In genomic region chr2:147554708-147555107, GRCh38 we compare ENCODE assay signal across 25 cellular contexts.
DNase-seq lines count a peak whose midpoint lies in the region; ATAC-seq, FAIRE-seq and TF ChIP-seq lines count a peak whose summit lies in the region.
"Had no signal": no experiment of that assay in that cellular context is flagged by ENCODE, and none has a peak within 500 bp of the region (broad histone marks: within the 10 kb centered on the region; RNA-seq: fewer than 3 reads in every experiment).

No MANE protein-coding gene starts in this region.

- peak; percentile 87 for ATAC-seq in left ventricle myocardium superior
- ATAC-seq in sciatic nerve = peak; percentile 57
- no peak for ATAC-seq in HG03457 (IDR thresholded peaks at IDR 0.05; ENCODE audit: unreplicated experiment)
- ATAC-seq: A549 had no signal

- H3K27ac ChIP-seq in osteoblast (ENCODE audit: low read depth, low read length) = no peak overlapping the region
- H3K27ac ChIP-seq: A549, HL-60 had no signal

- H3K27ac Mint-ChIP-seq in activated T-helper 1 cell treated with anti-CD3 and anti-CD28 coated beads, Interleukin-12 subunit alpha, Interleukin-12 subunit beta, Interleukin-2, Interleukin-4 antibody, amounts not matched to agents 30 ng/mL and 10 ng/mL and 1 ng/mL, durations not matched to agents 14 hours and 24 hours and 36 hours = no peak overlapping the region
- H3K27ac Mint-ChIP-seq: CD4-positive, alpha-beta T cell; IgD-negative memory B cell had no signal

- TF ChIP-seq CTCF in bronchial epithelial cell (IDR thresholded peaks at IDR 0.05; ENCODE audit: insufficient read depth, low read length, severe bottlenecking) (no peak), osteoblast (IDR thresholded peaks at IDR 0.05; ENCODE audit: extremely low read depth, low read depth, low read length) (no peak)

- no peaks in the 10 kb centered on the region for H3K4me1 ChIP-seq in osteoblast (ENCODE audit: insufficient read depth, low read length)
- H3K4me1 ChIP-seq: A549 had no signal

- H3K9me3 ChIP-seq in osteoblast (ENCODE audit: low read depth, low read length) = no peaks in the 10 kb centered on the region
- H3K9me3 ChIP-seq: A549, Caco-2, MG63 had no signal

- intact Hi-C loops in left ventricle myocardium superior (cut with micrococcal nuclease) (no loop called here), sciatic nerve (cut with DNase I) (no loop called here)
- intact Hi-C loops in activated T-helper 1 cell treated with anti-CD3 and anti-CD28 coated beads, Interleukin-12 subunit alpha, Interleukin-12 subunit beta, Interleukin-2, Interleukin-4 antibody, amounts not matched to agents 30 ng/mL and 10 ng/mL and 1 ng/mL, durations not matched to agents 14 hours and 24 hours and 36 hours (cut with micrococcal nuclease) = no loop called here

- H3K4me3 ChIP-seq in bronchial epithelial cell (ENCODE audit: low read depth, low read length) = no peak overlapping the region
- no peak overlapping the region for H3K4me3 ChIP-seq in osteoblast (ENCODE audit: insufficient read depth, low read length)
- H3K4me3 ChIP-seq: A549, MG63 had no signal

- H3K27me3 Mint-ChIP-seq in activated T-helper 1 cell treated with anti-CD3 and anti-CD28 coated beads, Interleukin-12 subunit alpha, Interleukin-12 subunit beta, Interleukin-2, Interleukin-4 antibody, amounts not matched to agents 30 ng/mL and 10 ng/mL and 1 ng/mL, durations not matched to agents 14 hours and 24 hours and 36 hours (ENCODE audit: insufficient read depth) = peaks cover 1% of the 10 kb centered on the region
- H3K27me3 Mint-ChIP-seq: CD4-positive, alpha-beta T cell had no signal

- DNase-seq in NCI-H446 (lab: John Stamatoyannopoulos, UW) = peak; percentile 14 to 68
- DNase-seq in bronchial epithelial cell (ENCODE audit: low read depth) = no peak
- peak; percentile 41 for DNase-seq in left ventricle myocardium superior
- no peak for DNase-seq in sciatic nerve (ENCODE audit: low spot score)
- DNase-seq in activated T-helper 1 cell treated with anti-CD3 and anti-CD28 coated beads, Interleukin-12 subunit alpha, Interleukin-12 subunit beta, Interleukin-2, Interleukin-4 antibody, amounts not matched to agents 30 ng/mL and 10 ng/mL and 1 ng/mL, durations not matched to agents 14 hours and 24 hours and 36 hours (ENCODE audit: low spot score) = no peak
- DNase-seq in NCI-H2081 (lab: John Stamatoyannopoulos, UW) = no peak
- DNase-seq in osteoblast (ENCODE audit: insufficient read length, low spot score, missing footprints) = no peak
- DNase-seq: Caco-2; CD4-positive, alpha-beta T cell; GDM1; H9; Karpas-422; MG63; NCI-H1048; NCI-H1436; NCI-H1930; NCI-H2171; NK-92 treated with Interleukin-12 subunit alpha and Interleukin-12 subunit beta, amount 100 ng/mL, for 24 hours; SHP77 had no signal

- H2AFZ ChIP-seq in osteoblast (ENCODE audit: low read length) = no peak overlapping the region

- peak; percentile 13 for FAIRE-seq in bronchial epithelial cell (lab: Jason Lieb, UNC)
- FAIRE-seq: A549, HTR-8/SVneo, RCC 7860 had no signal

- H3K4me3 Mint-ChIP-seq in activated T-helper 1 cell treated with anti-CD3 and anti-CD28 coated beads, Interleukin-12 subunit alpha, Interleukin-12 subunit beta, Interleukin-2, Interleukin-4 antibody, amounts not matched to agents 30 ng/mL and 10 ng/mL and 1 ng/mL, durations not matched to agents 14 hours and 24 hours and 36 hours = no peak overlapping the region
- H3K4me3 Mint-ChIP-seq: CD4-positive, alpha-beta T cell; H9; IgD-negative memory B cell had no signal

- no peaks in the 10 kb centered on the region for H3K9me3 Mint-ChIP-seq in activated T-helper 1 cell treated with anti-CD3 and anti-CD28 coated beads, Interleukin-12 subunit alpha, Interleukin-12 subunit beta, Interleukin-2, Interleukin-4 antibody, amounts not matched to agents 30 ng/mL and 10 ng/mL and 1 ng/mL, durations not matched to agents 14 hours and 24 hours and 36 hours
- H3K9me3 Mint-ChIP-seq: CD4-positive, alpha-beta T cell; H9 had no signal

- no peaks in the 10 kb centered on the region for H3K79me2 ChIP-seq in osteoblast (ENCODE audit: insufficient read depth, low read length)

- H3K4me2 ChIP-seq in osteoblast (ENCODE audit: insufficient read depth, low read length) = no peak overlapping the region
- H3K4me2 ChIP-seq: A549 had no signal

- H3K27me3 ChIP-seq in bronchial epithelial cell (ENCODE audit: control insufficient read depth, insufficient read depth, low read length) = no peaks in the 10 kb centered on the region
- no peaks in the 10 kb centered on the region for H3K27me3 ChIP-seq in osteoblast (ENCODE audit: insufficient read depth, low read length)
- H3K27me3 ChIP-seq: MG63 had no signal

- H3K4me1 Mint-ChIP-seq in activated T-helper 1 cell treated with anti-CD3 and anti-CD28 coated beads, Interleukin-12 subunit alpha, Interleukin-12 subunit beta, Interleukin-2, Interleukin-4 antibody, amounts not matched to agents 30 ng/mL and 10 ng/mL and 1 ng/mL, durations not matched to agents 14 hours and 24 hours and 36 hours (ENCODE audit: low read depth) = peaks cover 11% of the 10 kb centered on the region
- H3K4me1 Mint-ChIP-seq: IgD-negative memory B cell had no signal

- no peaks in the 10 kb centered on the region for H4K20me1 ChIP-seq in osteoblast (ENCODE audit: insufficient read depth, low read length)

- H3K36me3 Mint-ChIP-seq in activated T-helper 1 cell treated with anti-CD3 and anti-CD28 coated beads, Interleukin-12 subunit alpha, Interleukin-12 subunit beta, Interleukin-2, Interleukin-4 antibody, amounts not matched to agents 30 ng/mL and 10 ng/mL and 1 ng/mL, durations not matched to agents 14 hours and 24 hours and 36 hours (ENCODE audit: low read depth) = no peaks in the 10 kb centered on the region
- H3K36me3 Mint-ChIP-seq: IgD-negative memory B cell had no signal

- H3K36me3 ChIP-seq in bronchial epithelial cell (ENCODE audit: control insufficient read depth, insufficient read depth, low read length) (no peaks in the 10 kb centered on the region), osteoblast (ENCODE audit: insufficient read depth, low read length) (no peaks in the 10 kb centered on the region)
- H3K36me3 ChIP-seq: MG63 had no signal

Comparison
In these comparisons a context has a peak if more than half of its experiments do, and no peak if none do; other contexts are left out.
1. DNase-seq: peak in NCI-H446 (2 of 2) and left ventricle myocardium superior (single experiment); none in bronchial epithelial cell (single experiment), sciatic nerve (single experiment), activated T-helper 1 cell treated with anti-CD3 and anti-CD28 coated beads, Interleukin-12 subunit alpha, Interleukin-12 subunit beta, Interleukin-2, Interleukin-4 antibody, amounts not matched to agents 30 ng/mL and 10 ng/mL and 1 ng/mL, durations not matched to agents 14 hours and 24 hours and 36 hours (single experiment), NCI-H2081 (0 of 2) and osteoblast (single experiment).